8 cellular contexts compared by ENCODE assay signal in the genomic region with DNA sequence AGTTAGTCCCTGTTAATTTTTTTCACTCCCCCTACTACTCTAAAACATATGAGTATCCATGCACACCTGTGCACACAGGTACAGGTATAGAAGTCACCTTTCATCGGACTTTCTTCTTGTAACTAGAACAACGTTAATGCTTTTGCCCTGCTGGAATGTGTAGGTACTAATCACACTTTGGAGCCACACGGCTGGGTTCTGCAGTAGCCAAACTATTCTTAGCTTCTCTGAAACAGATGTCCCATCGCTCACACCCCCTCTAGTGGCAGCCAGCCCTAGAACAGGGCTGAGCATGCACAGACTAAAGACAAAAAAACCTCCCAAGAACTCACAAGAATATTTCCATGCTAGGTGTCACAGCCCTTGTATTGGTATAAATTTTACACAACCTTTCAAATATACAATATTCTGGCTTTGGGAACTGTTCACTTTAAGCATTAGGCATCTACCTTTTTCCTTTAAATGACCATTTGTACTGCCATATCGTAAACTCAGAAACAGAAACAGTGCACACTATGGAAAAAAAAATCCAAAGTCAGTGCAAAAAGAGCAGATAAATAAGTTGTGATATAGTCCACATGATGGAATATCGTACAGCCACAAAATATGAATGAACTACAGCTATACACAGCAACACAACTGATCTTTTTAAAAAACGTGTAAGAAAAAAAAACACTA.
A peak's percentile ranks its signal among the peaks of the same experiment; 100 is the strongest.
DNase-seq lines count a peak whose midpoint lies in the region; ATAC-seq and TF ChIP-seq lines count a peak whose summit lies in the region.

No MANE protein-coding gene starts in this region.

- no peak overlapping the region for H4K91ac ChIP-seq in neuronal stem cell (ENCODE audit: low read depth, low read length, poor library complexity)

- peak; percentile 6 to 45 (median 19) for DNase-seq in CD4-positive, alpha-beta memory T cell
- DNase-seq in NOMO-1 treated with DMSO at 0.1 percent for 48 hours (lab: John Stamatoyannopoulos, UW; ENCODE audit: unreplicated experiment) = peak; percentile 71
- peak; percentile 55 for DNase-seq in activated T-cell treated with anti-CD3 and anti-CD28 coated beads, Interleukin-2, amount 50 U/mL, for 1 hour
- peak; percentile 57 to 58 for DNase-seq in fibroblast of lung (ENCODE audit: low read depth in 2 of 2)
- DNase-seq in neuronal stem cell (ENCODE audit: low spot score) = peak; percentile 42
- DNase-seq in tibial nerve (ENCODE audit: low spot score in 2 of 2) = peak; percentile 57 to 76

- no peak overlapping the region for H2BK15ac ChIP-seq in neuronal stem cell (ENCODE audit: low read length)

- no peaks in the 10 kb centered on the region for H4K20me1 ChIP-seq in fibroblast of lung (ENCODE audit: control insufficient read depth, extremely low read depth, insufficient read depth, low read length)

- ATAC-seq in GM19324 (IDR thresholded peaks at IDR 0.05; ENCODE audit: low FRiP score, unreplicated experiment) (peak; percentile 83), HG03175 (IDR thresholded peaks at IDR 0.05; ENCODE audit: unreplicated experiment) (peak; percentile 88)

- no peaks in the 10 kb centered on the region for H3K4me1 ChIP-seq in CD4-positive, alpha-beta memory T cell (ENCODE audit: insufficient read depth, low read length)
- no peaks in the 10 kb centered on the region for H3K4me1 ChIP-seq in fibroblast of lung (ENCODE audit: control insufficient read depth, extremely low read depth, insufficient read depth, low read length)
- H3K4me1 ChIP-seq in neuronal stem cell (ENCODE audit: control insufficient read depth in 2 of 2, insufficient read depth in 1 of 2, low read depth in 1 of 2, low read length in 2 of 2) = peaks cover 0 to 2% of the 10 kb centered on the region in 2 donors
- H3K4me1 ChIP-seq in tibial nerve = peaks cover 0 to 36% (median 12%) of the 10 kb centered on the region in 4 donors

- no peak overlapping the region for H2BK120ac ChIP-seq in neuronal stem cell (ENCODE audit: low read depth, low read length)

- peak overlapping the region in 2 of 7 donors; percentile 3 to 19 for H3K27ac Mint-ChIP-seq in CD4-positive, alpha-beta memory T cell

- CTCF ChIA-PET in CD4-positive, alpha-beta memory T cell (lab: Charles Lee; ENCODE audit: partially characterized antibody) = interaction anchor here (0.6 to 1.9 kb wide), 6 partner anchors 15 to 106 kb away, joined by 3 to 4 read pairs (median 3); no protein-coding TSS in a partner anchor

- no peak overlapping the region for H2BK5ac ChIP-seq in neuronal stem cell (ENCODE audit: low read length)

- H3K23ac ChIP-seq in neuronal stem cell (ENCODE audit: low read depth, low read length, poor library complexity) = no peak overlapping the region

- TF ChIP-seq CTCF in fibroblast of lung (conservative IDR thresholded peaks at IDR 0.05 in 1 of 2, IDR thresholded peaks at IDR 0.05 in 1 of 2; ENCODE audit: low read depth in 1 of 2, low read length in 2 of 2) (peak; percentile 94 to 95), tibial nerve (IDR thresholded peaks at IDR 0.05) (peak; percentile 45 to 80 (median 66))

- no peak overlapping the region for H2BK12ac ChIP-seq in neuronal stem cell (ENCODE audit: low read length)

- H3K14ac ChIP-seq in neuronal stem cell (ENCODE audit: low read length) = no peak overlapping the region

- no peaks in the 10 kb centered on the region for H3K27me3 ChIP-seq in CD4-positive, alpha-beta memory T cell (ENCODE audit: insufficient read depth, low read length)
- no peaks in the 10 kb centered on the region for H3K27me3 ChIP-seq in fibroblast of lung (ENCODE audit: control insufficient read depth, insufficient read depth, low read length)
- H3K27me3 ChIP-seq in neuronal stem cell (ENCODE audit: control insufficient read depth in 3 of 3, insufficient read depth in 3 of 3, low read depth in 1 of 3, low read length in 3 of 3) = no peaks in the 10 kb centered on the region
- no peaks in the 10 kb centered on the region for H3K27me3 ChIP-seq in tibial nerve

- intact Hi-C loops in CD4-positive, alpha-beta memory T cell (cut with micrococcal nuclease) = loop anchor here (5.0 kb wide), 1 partner anchor 61 kb away; no protein-coding TSS in a partner anchor

- TF ChIP-seq POLR2A in tibial nerve (IDR thresholded peaks at IDR 0.05) = no peak

- peak overlapping the region in 1 of 8 donors; percentile 1 for H3K4me3 Mint-ChIP-seq in CD4-positive, alpha-beta memory T cell

- peaks cover 2 to 7% of the 10 kb centered on the region in 2 donors for H3K36me3 Mint-ChIP-seq in CD4-positive, alpha-beta memory T cell

- H3K18ac ChIP-seq in neuronal stem cell (ENCODE audit: low read length) = no peak overlapping the region

- no peaks in the 10 kb centered on the region for H3K79me2 ChIP-seq in fibroblast of lung (ENCODE audit: control insufficient read depth, insufficient read depth, low read length)

- H2AK5ac ChIP-seq in neuronal stem cell (ENCODE audit: low read depth, low read length) = no peak overlapping the region

- H3K27me3 Mint-ChIP-seq in CD4-positive, alpha-beta memory T cell = no peaks in the 10 kb centered on the region

- H3K4me2 ChIP-seq in fibroblast of lung (ENCODE audit: extremely low read depth, insufficient read depth, low read length) = no peak overlapping the region
- H3K4me2 ChIP-seq in neuronal stem cell (ENCODE audit: insufficient read depth, low read length, poor library complexity, severe bottlenecking) = no peak overlapping the region

- H4K8ac ChIP-seq in neuronal stem cell (ENCODE audit: low read depth, low read length) = no peak overlapping the region

- H3K9me3 ChIP-seq in CD4-positive, alpha-beta memory T cell (ENCODE audit: control insufficient read depth in 1 of 2, low read length in 2 of 2) = no peaks in the 10 kb centered on the region
- H3K9me3 ChIP-seq in fibroblast of lung (ENCODE audit: control insufficient read depth, insufficient read depth, low read depth, low read length) = no peaks in the 10 kb centered on the region
- no peaks in the 10 kb centered on the region for H3K9me3 ChIP-seq in neuronal stem cell (replicated peaks in 1 of 2; ENCODE audit: control insufficient read depth in 2 of 2, insufficient read depth in 1 of 2, low read depth in 1 of 2, low read length in 2 of 2)
- no peaks in the 10 kb centered on the region for H3K9me3 ChIP-seq in tibial nerve

- POLR2A ChIA-PET in CD4-positive, alpha-beta memory T cell (lab: Charles Lee; ENCODE audit: partially characterized antibody) = no interaction called here

- H3K9ac ChIP-seq in fibroblast of lung (ENCODE audit: insufficient read depth, low read length) (no peak overlapping the region), neuronal stem cell (ENCODE audit: low read depth, low read length, poor library complexity) (no peak overlapping the region)

- H3K4ac ChIP-seq in neuronal stem cell (ENCODE audit: low read length) = no peak overlapping the region

- TF ChIP-seq EP300 in tibial nerve (IDR thresholded peaks at IDR 0.05) = no peak

- no CpG with 5 or more reads among the region's 7 CpGs for WGBS in neuronal stem cell (ENCODE audit: extremely low coverage in 2 of 2, insufficient read length in 2 of 2, insufficient replicate concordance in 1 of 2), 2 donors
- WGBS in tibial nerve, 2 donors = 30 to 36% methylated on average over 7 of the region's 7 CpGs

- H2AFZ ChIP-seq in fibroblast of lung (ENCODE audit: low read length) (no peak overlapping the region), neuronal stem cell (ENCODE audit: low read length) (no peak overlapping the region)

- no peak overlapping the region for H3K27ac ChIP-seq in CD4-positive, alpha-beta memory T cell (ENCODE audit: low read depth, low read length)
- H3K27ac ChIP-seq in fibroblast of lung (ENCODE audit: insufficient read depth, low read length) (no peak overlapping the region), neuronal stem cell (replicated peaks; ENCODE audit: low read length) (no peak overlapping the region), tibial nerve (peak overlapping the region in 1 of 4 donors; percentile 23)

- H3K4me3 ChIP-seq in CD4-positive, alpha-beta memory T cell (ENCODE audit: low read length in 2 of 2) = no peak overlapping the region
- H3K4me3 ChIP-seq in fibroblast of lung (replicated peaks in 1 of 4; ENCODE audit: control extremely low read depth in 1 of 4, insufficient read depth in 1 of 4, low read depth in 3 of 4, low read length in 4 of 4) = no peak overlapping the region
- H3K4me3 ChIP-seq in neuronal stem cell (ENCODE audit: low read length in 2 of 2) = no peak overlapping the region
- H3K4me3 ChIP-seq in tibial nerve = no peak overlapping the region

- H3K4me1 Mint-ChIP-seq in CD4-positive, alpha-beta memory T cell = peaks cover 6 to 58% (median 18%) of the 10 kb centered on the region in 4 donors

- H3K36me3 ChIP-seq in CD4-positive, alpha-beta memory T cell (ENCODE audit: insufficient read depth, low read length) = no peaks in the 10 kb centered on the region
- H3K36me3 ChIP-seq in fibroblast of lung (ENCODE audit: control insufficient read depth, insufficient read depth, low read length) = no peaks in the 10 kb centered on the region
- H3K36me3 ChIP-seq in neuronal stem cell (replicated peaks in 1 of 2; ENCODE audit: control insufficient read depth in 2 of 2, insufficient read depth in 2 of 2, low read length in 2 of 2) = no peaks in the 10 kb centered on the region
- no peaks in the 10 kb centered on the region for H3K36me3 ChIP-seq in tibial nerve

- peaks cover 2% of the 10 kb centered on the region for H3K79me1 ChIP-seq in neuronal stem cell (ENCODE audit: low read depth, low read length)

- H3K9me3 Mint-ChIP-seq in CD4-positive, alpha-beta memory T cell = no peaks in the 10 kb centered on the region

Comparison
In these comparisons a context has a peak if more than half of its experiments do, and no peak if none do; other contexts are left out.
1. DNase-seq: peak in every context shown above with its lines; median percentile 71 in NOMO-1 treated with DMSO at 0.1 percent for 48 hours; 66 in tibial nerve; 58 in fibroblast of lung; 55 in activated T-cell treated with anti-CD3 and anti-CD28 coated beads, Interleukin-2, amount 50 U/mL, for 1 hour; 42 in neuronal stem cell; 19 in CD4-positive, alpha-beta memory T cell.